14 cellular contexts compared by ENCODE assay signal in genomic region chr14:75548544-75548943, GRCh38. TPM values are rescaled to one million over a fixed set of nuclear protein-coding genes. Genes with fewer than 3 reads are reported as not detected.
A peak's percentile ranks its signal among the peaks of the same experiment; 100 is the strongest.
DNase-seq lines count a peak whose midpoint lies in the region; ATAC-seq lines count a peak whose summit lies in the region.
"Had no signal": no experiment of that assay in that cellular context is flagged by ENCODE, and none has a peak within 500 bp of the region (broad histone marks: within the 10 kb centered on the region; RNA-seq: fewer than 3 reads in every experiment).

No MANE protein-coding gene starts in this region.

- H3K27ac Mint-ChIP-seq in activated naive CD8-positive, alpha-beta T cell = peak overlapping the region; percentile 58
- no peak overlapping the region for H3K27ac Mint-ChIP-seq in activated naive CD8-positive, alpha-beta T cell treated with anti-CD3 and anti-CD28 coated beads for 36 hours
- peak overlapping the region; percentile 64 for H3K27ac Mint-ChIP-seq in activated T-helper 2 cell treated with anti-CD3 and anti-CD28 coated beads, Interferon-gamma antibody, Interleukin-2, Interleukin-4, amounts not matched to agents 10 μg/mL and 5 μg/mL and 100 μg/mL, durations not matched to agents 14 hours and 24 hours and 36 hours

- intact Hi-C loops in activated T-helper 2 cell treated with anti-CD3 and anti-CD28 coated beads, Interferon-gamma antibody, Interleukin-2, Interleukin-4, amounts not matched to agents 10 μg/mL and 5 μg/mL and 100 μg/mL, durations not matched to agents 14 hours and 24 hours and 36 hours (cut with micrococcal nuclease) = no loop called here

- H3K9me3 Mint-ChIP-seq in activated naive CD8-positive, alpha-beta T cell (ENCODE audit: low read depth) = no peaks in the 10 kb centered on the region
- no peaks in the 10 kb centered on the region for H3K9me3 Mint-ChIP-seq in activated naive CD8-positive, alpha-beta T cell treated with anti-CD3 and anti-CD28 coated beads for 36 hours
- H3K9me3 Mint-ChIP-seq in activated T-helper 2 cell treated with anti-CD3 and anti-CD28 coated beads, Interferon-gamma antibody, Interleukin-2, Interleukin-4, amounts not matched to agents 10 μg/mL and 5 μg/mL and 100 μg/mL, durations not matched to agents 14 hours and 24 hours and 36 hours = no peaks in the 10 kb centered on the region

- ATAC-seq in left lobe of liver = peak; percentile 62
- ATAC-seq in GM19351 (IDR thresholded peaks at IDR 0.05; ENCODE audit: unreplicated experiment) = no peak
- no peak for ATAC-seq in HG03378 (IDR thresholded peaks at IDR 0.05; ENCODE audit: unreplicated experiment)
- ATAC-seq: gastroesophageal sphincter had no signal

- H3K4me3 Mint-ChIP-seq in activated naive CD8-positive, alpha-beta T cell = no peak overlapping the region
- no peak overlapping the region for H3K4me3 Mint-ChIP-seq in activated naive CD8-positive, alpha-beta T cell treated with anti-CD3 and anti-CD28 coated beads for 36 hours
- H3K4me3 Mint-ChIP-seq in activated T-helper 2 cell treated with anti-CD3 and anti-CD28 coated beads, Interferon-gamma antibody, Interleukin-2, Interleukin-4, amounts not matched to agents 10 μg/mL and 5 μg/mL and 100 μg/mL, durations not matched to agents 14 hours and 24 hours and 36 hours (ENCODE audit: low read depth) = no peak overlapping the region

- peaks cover 20% of the 10 kb centered on the region for H3K4me1 Mint-ChIP-seq in activated naive CD8-positive, alpha-beta T cell (ENCODE audit: low read depth)
- H3K4me1 Mint-ChIP-seq in activated naive CD8-positive, alpha-beta T cell treated with anti-CD3 and anti-CD28 coated beads for 36 hours = peaks cover 13% of the 10 kb centered on the region
- H3K4me1 Mint-ChIP-seq in activated T-helper 2 cell treated with anti-CD3 and anti-CD28 coated beads, Interferon-gamma antibody, Interleukin-2, Interleukin-4, amounts not matched to agents 10 μg/mL and 5 μg/mL and 100 μg/mL, durations not matched to agents 14 hours and 24 hours and 36 hours (ENCODE audit: low read depth) = peaks cover 50% of the 10 kb centered on the region

- peaks cover 4% of the 10 kb centered on the region for H3K36me3 Mint-ChIP-seq in activated naive CD8-positive, alpha-beta T cell
- H3K36me3 Mint-ChIP-seq in activated naive CD8-positive, alpha-beta T cell treated with anti-CD3 and anti-CD28 coated beads for 36 hours = peaks cover 15% of the 10 kb centered on the region
- H3K36me3 Mint-ChIP-seq in activated T-helper 2 cell treated with anti-CD3 and anti-CD28 coated beads, Interferon-gamma antibody, Interleukin-2, Interleukin-4, amounts not matched to agents 10 μg/mL and 5 μg/mL and 100 μg/mL, durations not matched to agents 14 hours and 24 hours and 36 hours (ENCODE audit: low read depth) = peaks cover 52% of the 10 kb centered on the region

- no peak for DNase-seq in activated naive CD8-positive, alpha-beta T cell treated with anti-CD3 and anti-CD28 coated beads for 36 hours
- no peak for DNase-seq in activated T-helper 2 cell treated with anti-CD3 and anti-CD28 coated beads, Interferon-gamma antibody, Interleukin-2, Interleukin-4, amounts not matched to agents 10 μg/mL and 5 μg/mL and 100 μg/mL, durations not matched to agents 14 hours and 24 hours and 36 hours (ENCODE audit: low spot score)
- DNase-seq in left lobe of liver (ENCODE audit: low spot score) = no peak
- DNase-seq in DMS53 treated with DMSO at 0.1 percent for 48 hours (lab: John Stamatoyannopoulos, UW; ENCODE audit: unreplicated experiment) = no peak
- DNase-seq in NCI-H1092 treated with DMSO at 0.1 percent for 48 hours (lab: John Stamatoyannopoulos, UW) = no peak
- DNase-seq: activated CD4-positive, alpha-beta T cell treated with anti-CD3 and anti-CD28 coated beads, Interleukin-2, amount 50 U/mL, for 4 hours; AML-193; NCI-H1417 had no signal

- no peaks in the 10 kb centered on the region for H3K27me3 Mint-ChIP-seq in activated naive CD8-positive, alpha-beta T cell
- H3K27me3 Mint-ChIP-seq in activated naive CD8-positive, alpha-beta T cell treated with anti-CD3 and anti-CD28 coated beads for 36 hours = no peaks in the 10 kb centered on the region
- H3K27me3 Mint-ChIP-seq in activated T-helper 2 cell treated with anti-CD3 and anti-CD28 coated beads, Interferon-gamma antibody, Interleukin-2, Interleukin-4, amounts not matched to agents 10 μg/mL and 5 μg/mL and 100 μg/mL, durations not matched to agents 14 hours and 24 hours and 36 hours (ENCODE audit: low read depth) = no peaks in the 10 kb centered on the region

RNA-seq across cellular contexts. Expression of gene BATF, which starts 26.3 kb away (rescaled TPM):
- total RNA-seq in activated naive CD8-positive, alpha-beta T cell treated with anti-CD3 and anti-CD28 coated beads for 36 hours = 10 to 100 TPM; 46.2 to 47.9 TPM
- 152 and 154 TPM in 2 replicates for total RNA-seq in activated T-helper 2 cell treated with anti-CD3 and anti-CD28 coated beads, Interferon-gamma antibody, Interleukin-2, Interleukin-4, amounts not matched to agents 10 μg/mL and 5 μg/mL and 100 μg/mL, durations not matched to agents 14 hours and 24 hours and 36 hours
- total RNA-seq in left lobe of liver = 1.4 TPM
- total RNA-seq: Daoy, NCI-H460 had no signal

RNA-seq across cellular contexts. Expression of gene FLVCR2, which starts 29.9 kb away (rescaled TPM):
- total RNA-seq in activated naive CD8-positive, alpha-beta T cell treated with anti-CD3 and anti-CD28 coated beads for 36 hours = under 1 TPM; 0.64 to 0.78 TPM
- total RNA-seq in activated T-helper 2 cell treated with anti-CD3 and anti-CD28 coated beads, Interferon-gamma antibody, Interleukin-2, Interleukin-4, amounts not matched to agents 10 μg/mL and 5 μg/mL and 100 μg/mL, durations not matched to agents 14 hours and 24 hours and 36 hours = 3.2 and 5.9 TPM in 2 replicates
- 20.9 TPM for total RNA-seq in left lobe of liver

Comparison
In these comparisons a context has a peak if more than half of its experiments do, and no peak if none do; other contexts are left out.
1. RNA of gene BATF, which starts 26.3 kb away (total RNA-seq): 152 to 154 TPM in activated T-helper 2 cell treated with anti-CD3 and anti-CD28 coated beads, Interferon-gamma antibody, Interleukin-2, Interleukin-4, amounts not matched to agents 10 μg/mL and 5 μg/mL and 100 μg/mL, durations not matched to agents 14 hours and 24 hours and 36 hours and 46.2 to 47.9 TPM in activated naive CD8-positive, alpha-beta T cell treated with anti-CD3 and anti-CD28 coated beads for 36 hours; 1.4 TPM in left lobe of liver (single experiment); every median in the first group is over 10 times any median in the second.